8 cellular contexts compared by ENCODE assay signal in genomic region chr2:231673348-231673770, GRCh38. TPM values are rescaled to one million over a fixed set of nuclear protein-coding genes. Genes with fewer than 3 reads are reported as not detected.
DNase-seq lines count a peak whose midpoint lies in the region; ATAC-seq, FAIRE-seq and TF ChIP-seq lines count a peak whose summit lies in the region.

No MANE protein-coding gene starts in this region.

- no peaks in the 10 kb centered on the region for H3K36me3 ChIP-seq in skeletal muscle tissue (ENCODE audit: control insufficient read depth in 3 of 3, insufficient read depth in 3 of 3, low read length in 3 of 3)

- no peaks in the 10 kb centered on the region for H3K27me3 ChIP-seq in skeletal muscle tissue (ENCODE audit: control insufficient read depth in 3 of 3, insufficient read depth in 3 of 3, low read length in 3 of 3)

- H3K9me3 Mint-ChIP-seq in HFFc6: no peaks in the 10 kb centered on the region

- no peaks in the 10 kb centered on the region for H3K9me3 ChIP-seq in skeletal muscle tissue (ENCODE audit: control insufficient read depth in 3 of 3, low read length in 3 of 3)

- H3K9ac ChIP-seq in skeletal muscle tissue (ENCODE audit: low read depth in 1 of 3, low read length in 3 of 3): peak overlapping the region; percentile 60 to 66 (median 64)

- peaks cover 33 to 39% (median 37%) of the 10 kb centered on the region in 3 donors for H3K4me1 ChIP-seq in skeletal muscle tissue (ENCODE audit: control insufficient read depth in 3 of 3, insufficient read depth in 3 of 3, low read length in 3 of 3)

- TF ChIP-seq CTCF in HFFc6 (IDR thresholded peaks at IDR 0.05): no peak

- H3K27ac Mint-ChIP-seq in HFFc6: peak overlapping the region; percentile 78

- H3K27ac ChIP-seq in skeletal muscle tissue (ENCODE audit: low read depth, low read length): peak overlapping the region; percentile 75

- peaks cover 2% of the 10 kb centered on the region; the same call in 1 of the 2 replicates for H3K27me3 Mint-ChIP-seq in HFFc6 (ENCODE audit: insufficient read depth)

- DNase-seq in HFFc6 (no peak), RPMI7951 (ENCODE audit: low read depth) (peak; percentile 52), Right ventricle myocardium superior (peak; percentile 74), frontal cortex (ENCODE audit: low spot score in 2 of 2) (no peak)

- FAIRE-seq in frontal cortex (lab: Jason Lieb, UNC): no peak

- H3K4me3 ChIP-seq in skeletal muscle tissue (ENCODE audit: low read length in 3 of 3): no peak overlapping the region

- ATAC-seq in Right ventricle myocardium superior (ENCODE audit: poor library complexity): peak; percentile 21
- ATAC-seq in GM19452 (IDR thresholded peaks at IDR 0.05; ENCODE audit: unreplicated experiment): no peak
- ATAC-seq in HG03159 (IDR thresholded peaks at IDR 0.05; ENCODE audit: unreplicated experiment): no peak
- no peak for ATAC-seq in HG03460 (IDR thresholded peaks at IDR 0.05; ENCODE audit: unreplicated experiment)

- no peaks in the 10 kb centered on the region for H3K36me3 Mint-ChIP-seq in HFFc6 (ENCODE audit: low read depth)

- peaks cover 27% of the 10 kb centered on the region for H3K4me1 Mint-ChIP-seq in HFFc6 (ENCODE audit: low read depth)

- no peak overlapping the region for H3K4me3 Mint-ChIP-seq in HFFc6

- intact Hi-C loops in Right ventricle myocardium superior (cut with DNase I): no loop called here

RNA-seq across cellular contexts. Expression of gene PTMA, which starts 35.0 kb away (rescaled TPM):
- 100 to 1,000 TPM; 467 to 853 (median 787) TPM for total RNA-seq in HFFc6 (2021; fragmentation: NEBNext Ultra II Directional; extraction: Animal tissue kit (Norgen Biotek cat#: 25700))
- total RNA-seq in RPMI7951 (2014; rRNA removed; shearing (Covaris generic)): 1,433 and 1,788 TPM in 2 replicates
- 195 TPM for total RNA-seq in Right ventricle myocardium superior
- 422 TPM for total RNA-seq in skeletal muscle tissue
- 958 TPM for total RNA-seq in frontal cortex

Comparison
In these comparisons a context has a peak if more than half of its experiments do, and no peak if none do; other contexts are left out.
1. DNase-seq: peak in RPMI7951 (single experiment) and Right ventricle myocardium superior (single experiment); none in HFFc6 (single experiment) and frontal cortex (0 of 2).